29 cellular contexts compared by ENCODE assay signal in genomic region chr10:34681933-34682332, GRCh38.
"Had no signal": no experiment of that assay in that cellular context is flagged by ENCODE, and none has a peak within 500 bp of the region (broad histone marks: within the 10 kb centered on the region; RNA-seq: fewer than 3 reads in every experiment).

No MANE protein-coding gene starts in this region.

- H3K4me3 ChIP-seq: adrenal gland, ascending aorta, cardiac muscle cell, colonic mucosa, hepatocyte, ovary, right lobe of liver, skin epidermis, testis, transverse colon had no signal

- H3K4me1 ChIP-seq: ascending aorta, colonic mucosa, right lobe of liver, testis, transverse colon had no signal

- H3K27ac Mint-ChIP-seq: activated B cell treated with CpG ODN at 0.5 μM for 24 hours; activated CD8-positive, alpha-beta memory T cell treated with anti-CD3 and anti-CD28 coated beads, Interleukin-2, amount 10 ng/mL, durations not matched to agents 7 days and 5 days; activated CD8-positive, alpha-beta T cell treated with anti-CD3 and anti-CD28 coated beads, Interleukin-2, amount 10 ng/mL, durations not matched to agents 7 days and 5 days; activated naive CD8-positive, alpha-beta T cell treated with anti-CD3 and anti-CD28 coated beads for 36 hours; brain; naive B cell; progenitor cell of endocrine pancreas; T-helper 1 cell treated with Interleukin-12 subunit alpha and Interleukin-12 subunit beta and Interleukin-4 antibody, amounts not matched to agents 30 μg/mL and 1 μg/mL, for 36 hours had no signal

- H3K4me1 Mint-ChIP-seq: activated B cell treated with CpG ODN at 0.5 μM for 24 hours; activated CD8-positive, alpha-beta memory T cell treated with anti-CD3 and anti-CD28 coated beads, Interleukin-2, amount 10 ng/mL, durations not matched to agents 7 days and 5 days; activated naive CD8-positive, alpha-beta T cell treated with anti-CD3 and anti-CD28 coated beads for 36 hours; naive B cell had no signal

- H3K4me3 Mint-ChIP-seq: activated B cell treated with CpG ODN at 0.5 μM for 24 hours; activated CD8-positive, alpha-beta memory T cell treated with anti-CD3 and anti-CD28 coated beads, Interleukin-2, amount 10 ng/mL, durations not matched to agents 7 days and 5 days; activated CD8-positive, alpha-beta T cell treated with anti-CD3 and anti-CD28 coated beads, Interleukin-2, amount 10 ng/mL, durations not matched to agents 7 days and 5 days; activated naive CD8-positive, alpha-beta T cell treated with anti-CD3 and anti-CD28 coated beads for 36 hours; brain; naive B cell; T-helper 1 cell treated with Interleukin-12 subunit alpha and Interleukin-12 subunit beta and Interleukin-4 antibody, amounts not matched to agents 30 μg/mL and 1 μg/mL, for 36 hours had no signal

- DNase-seq: activated B cell treated with CpG ODN at 0.5 μM for 24 hours; activated CD8-positive, alpha-beta memory T cell treated with anti-CD3 and anti-CD28 coated beads, Interleukin-2, amount 10 ng/mL, durations not matched to agents 7 days and 5 days; activated CD8-positive, alpha-beta T cell treated with anti-CD3 and anti-CD28 coated beads, Interleukin-2, amount 10 ng/mL, durations not matched to agents 7 days and 5 days; activated naive CD4-positive, alpha-beta T cell treated with Interleukin-2 at 50 U/mL for 16 hours; activated naive CD8-positive, alpha-beta T cell treated with anti-CD3 and anti-CD28 coated beads for 36 hours; activated T-cell treated with anti-CD3 and anti-CD28 coated beads, Interleukin-2, amount 50 U/mL, for 48 hours; cerebellar nuclear complex; colonic mucosa; effector CD8-positive, alpha-beta T cell; islet precursor cell; left ventricle myocardium superior; naive B cell; ovary; right lobe of liver; stimulated activated CD4-positive, alpha-beta T cell treated with anti-CD3 and anti-CD28 coated beads, Interleukin-12 subunit alpha, Interleukin-12 subunit beta, amount 100 ng/mL, for 4 hours; stimulated activated CD4-positive, alpha-beta T cell treated with anti-CD3 and anti-CD28 coated beads, Interleukin-4, amount 100 ng/mL, for 1 hour; stimulated activated naive CD8-positive, alpha-beta T cell treated with anti-CD3 and anti-CD28 coated beads, Interleukin-15, Interleukin-2, amounts not matched to agents 100 U/mL and 50 U/mL, for 24 hours; T-helper 9 cell; testis; transverse colon had no signal

- H3K27ac ChIP-seq: adrenal gland, ascending aorta, cardiac muscle cell, colonic mucosa, epithelial cell of prostate, hepatocyte, ovary, right lobe of liver, skin epidermis, testis, transverse colon had no signal

- H3K4me2 ChIP-seq: hepatocyte had no signal

- H3K9me3 Mint-ChIP-seq: activated B cell treated with CpG ODN at 0.5 μM for 24 hours; activated naive CD8-positive, alpha-beta T cell treated with anti-CD3 and anti-CD28 coated beads for 36 hours; brain; naive B cell; T-helper 1 cell treated with Interleukin-12 subunit alpha and Interleukin-12 subunit beta and Interleukin-4 antibody, amounts not matched to agents 30 μg/mL and 1 μg/mL, for 36 hours had no signal

- H3K36me3 ChIP-seq: adrenal gland, ascending aorta, cardiac muscle cell, colonic mucosa, ovary, right lobe of liver, transverse colon had no signal

- ATAC-seq: activated CD8-positive, alpha-beta memory T cell treated with anti-CD3 and anti-CD28 coated beads, Interleukin-2, amount 10 ng/mL, durations not matched to agents 7 days and 5 days; activated CD8-positive, alpha-beta T cell treated with anti-CD3 and anti-CD28 coated beads, Interleukin-2, amount 10 ng/mL, durations not matched to agents 7 days and 5 days; left ventricle myocardium superior; stimulated activated naive CD8-positive, alpha-beta T cell treated with anti-CD3 and anti-CD28 coated beads, Interleukin-15, Interleukin-2, amounts not matched to agents 100 U/mL and 50 U/mL, for 24 hours had no signal

- H3K27me3 ChIP-seq: adrenal gland, ascending aorta, cardiac muscle cell, colonic mucosa, hepatocyte, ovary, right lobe of liver, testis, transverse colon had no signal

- H3K27me3 Mint-ChIP-seq: activated CD8-positive, alpha-beta memory T cell treated with anti-CD3 and anti-CD28 coated beads, Interleukin-2, amount 10 ng/mL, durations not matched to agents 7 days and 5 days; activated naive CD8-positive, alpha-beta T cell treated with anti-CD3 and anti-CD28 coated beads for 36 hours; naive B cell; progenitor cell of endocrine pancreas had no signal

- H3K36me3 Mint-ChIP-seq: activated CD8-positive, alpha-beta memory T cell treated with anti-CD3 and anti-CD28 coated beads, Interleukin-2, amount 10 ng/mL, durations not matched to agents 7 days and 5 days; activated naive CD8-positive, alpha-beta T cell treated with anti-CD3 and anti-CD28 coated beads for 36 hours; brain; naive B cell had no signal
